Comparison of ENCODE assay signal across 8 cellular contexts in genomic region chr15:78077053-78077859, GRCh38. TPM values are rescaled to one million over a fixed set of nuclear protein-coding genes. Genes with fewer than 3 reads are reported as not detected.
A peak's percentile ranks its signal among the peaks of the same experiment; 100 is the strongest.
DNase-seq lines count a peak whose midpoint lies in the region; ATAC-seq lines count a peak whose summit lies in the region.

TBC1D2B (minus strand) TSS chr15:78077711; CDS start chr15:78077652, 59 bp downstream.

- no peaks in the 10 kb centered on the region for H3K27me3 ChIP-seq in HUES6 (ENCODE audit: control insufficient read depth, insufficient read depth, low read length)

- peaks cover 37% of the 10 kb centered on the region for H3K4me1 Mint-ChIP-seq in activated naive CD8-positive, alpha-beta T cell treated with anti-CD3 and anti-CD28 coated beads, Interleukin-2, amount 10 ng/mL, durations not matched to agents 7 days and 5 days

- under 1% methylated on average over 103 of the region's 104 CpGs for WGBS in urinary bladder

- peak within 1 kb of the TSS; percentile 29 for H3K9ac ChIP-seq in HUES6 (ENCODE audit: low read length)

- intact Hi-C loops in cardiac septum (cut with DNase I) (no loop called here), posterior vena cava (cut with DNase I) (loop anchor here in 1 of 2 donors (5.0 kb wide), 1 partner anchor 70 kb away; no protein-coding TSS in a partner anchor)

- H3K4me3 ChIP-seq in HUES6 (ENCODE audit: low read depth, low read length) = peak within 1 kb of the TSS; percentile 78
- peak within 1 kb of the TSS; percentile 94 for H3K4me3 ChIP-seq in urinary bladder (ENCODE audit: low read depth, low read length)

- peaks cover 15% of the 10 kb centered on the region for H3K4me1 ChIP-seq in HUES6 (ENCODE audit: control insufficient read depth, insufficient read depth, low read length)
- no peaks in the 10 kb centered on the region for H3K4me1 ChIP-seq in urinary bladder (ENCODE audit: insufficient read depth)

- no peaks in the 10 kb centered on the region for H3K9me3 Mint-ChIP-seq in activated naive CD8-positive, alpha-beta T cell treated with anti-CD3 and anti-CD28 coated beads, Interleukin-2, amount 10 ng/mL, durations not matched to agents 7 days and 5 days

- H3K36me3 Mint-ChIP-seq in activated naive CD8-positive, alpha-beta T cell treated with anti-CD3 and anti-CD28 coated beads, Interleukin-2, amount 10 ng/mL, durations not matched to agents 7 days and 5 days = peaks cover 21% of the 10 kb centered on the region

- H3K36me3 ChIP-seq in HUES6 (ENCODE audit: control insufficient read depth, insufficient read depth, low read length) (no peaks in the 10 kb centered on the region), urinary bladder (ENCODE audit: insufficient read depth) (no peaks in the 10 kb centered on the region)

- peak within 1 kb of the TSS; percentile 95 for H3K27ac Mint-ChIP-seq in activated naive CD8-positive, alpha-beta T cell treated with anti-CD3 and anti-CD28 coated beads, Interleukin-2, amount 10 ng/mL, durations not matched to agents 7 days and 5 days

- DNase-seq in COLO668 (lab: John Stamatoyannopoulos, UW; ENCODE audit: unreplicated experiment) = peak; percentile 75
- peak; percentile 46 for DNase-seq in SKM-1 treated with dmso at 0.1 percent for 144 hours (lab: John Stamatoyannopoulos, UW; ENCODE audit: unreplicated experiment)
- DNase-seq in activated naive CD8-positive, alpha-beta T cell treated with anti-CD3 and anti-CD28 coated beads, Interleukin-2, amount 10 ng/mL, durations not matched to agents 7 days and 5 days = peak; percentile 84
- peak; percentile 87 for DNase-seq in cardiac septum (ENCODE audit: low spot score)
- DNase-seq in posterior vena cava (ENCODE audit: low spot score) = peak; percentile 89

- H3K4me3 Mint-ChIP-seq in activated naive CD8-positive, alpha-beta T cell treated with anti-CD3 and anti-CD28 coated beads, Interleukin-2, amount 10 ng/mL, durations not matched to agents 7 days and 5 days = peak within 1 kb of the TSS; percentile 100

- H3K27me3 Mint-ChIP-seq in activated naive CD8-positive, alpha-beta T cell treated with anti-CD3 and anti-CD28 coated beads, Interleukin-2, amount 10 ng/mL, durations not matched to agents 7 days and 5 days = no peaks in the 10 kb centered on the region

- POLR2A ChIA-PET in activated naive CD8-positive, alpha-beta T cell treated with anti-CD3 and anti-CD28 coated beads, Interleukin-2, amount 10 ng/mL, durations not matched to agents 7 days and 5 days (lab: Charles Lee) = interaction anchor here (0.7 to 2.2 kb wide), 5 partner anchors 8 to 29 kb away, joined by 3 to 8 read pairs (median 3); no protein-coding TSS in a partner anchor

- no peaks in the 10 kb centered on the region for H3K9me3 ChIP-seq in HUES6 (ENCODE audit: control insufficient read depth, insufficient read depth, low read depth, low read length)

- peak; percentile 29 for ATAC-seq in GM19468 (IDR thresholded peaks at IDR 0.05; ENCODE audit: extremely low read depth, unreplicated experiment)
- peak; percentile 74 for ATAC-seq in activated naive CD8-positive, alpha-beta T cell treated with anti-CD3 and anti-CD28 coated beads, Interleukin-2, amount 10 ng/mL, durations not matched to agents 7 days and 5 days (ENCODE audit: low read depth)

- no peak within 1 kb of the TSS for H3K27ac ChIP-seq in HUES6 (ENCODE audit: low read depth, low read length)
- peak within 1 kb of the TSS; percentile 88 for H3K27ac ChIP-seq in urinary bladder (ENCODE audit: low read depth)

RNA-seq across cellular contexts. Expression of gene TBC1D2B, which starts in this region (rescaled TPM):
- 100 to 1,000 TPM; 123 to 125 TPM for total RNA-seq in activated naive CD8-positive, alpha-beta T cell treated with anti-CD3 and anti-CD28 coated beads, Interleukin-2, amount 10 ng/mL, durations not matched to agents 7 days and 5 days
- total RNA-seq in cardiac septum (11.3 TPM), posterior vena cava (10 to 100 TPM; 46.5 to 57.9 TPM), urinary bladder (55.0 TPM)
- polyA plus RNA-seq in urinary bladder = 31.6 TPM
